Comparison of ENCODE assay signal across 1 cellular context in the genomic region with DNA sequence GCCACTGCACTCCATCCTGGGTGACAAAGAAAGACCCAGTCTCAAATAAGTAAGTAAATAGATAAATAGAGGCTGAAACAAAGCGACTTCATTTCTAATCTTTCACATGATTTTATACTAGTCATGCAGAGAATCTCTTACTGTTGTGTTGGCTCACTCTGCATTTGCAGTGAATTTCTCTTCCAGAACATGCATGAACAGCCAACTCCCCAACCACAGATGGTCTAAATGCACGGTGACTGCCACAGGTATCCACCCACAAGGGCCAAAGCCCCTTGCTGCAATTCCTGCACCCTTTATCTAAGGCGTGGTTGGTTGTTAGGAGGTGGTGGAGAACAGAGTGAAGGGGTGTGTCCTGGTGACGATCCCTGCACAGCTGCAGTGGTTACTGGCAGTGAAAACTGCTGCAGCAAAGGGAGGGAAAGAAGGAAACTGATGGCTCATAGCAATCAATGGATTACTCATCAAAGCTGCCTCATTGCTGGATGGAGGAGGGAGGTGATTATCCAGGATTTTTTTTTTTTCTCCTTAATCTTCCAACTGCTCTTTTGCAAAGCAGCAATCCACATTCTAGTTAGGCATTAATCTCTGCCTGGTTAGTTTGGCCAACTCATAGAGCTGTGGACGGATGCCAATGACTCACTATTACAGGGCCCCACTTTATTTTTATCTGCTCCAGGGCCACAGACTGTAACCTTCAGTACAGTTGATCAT.
A peak's percentile ranks its signal among the peaks of the same experiment; 100 is the strongest.
TF ChIP-seq lines count a peak whose summit lies in the region.

No MANE protein-coding gene starts in this region.

TF ChIP-seq in SK-N-SH, 30 proteins besides CTCF, POLR2A, EP300 and RAD21 (continued from another document):
- TF ChIP-seq, protein P1, sequence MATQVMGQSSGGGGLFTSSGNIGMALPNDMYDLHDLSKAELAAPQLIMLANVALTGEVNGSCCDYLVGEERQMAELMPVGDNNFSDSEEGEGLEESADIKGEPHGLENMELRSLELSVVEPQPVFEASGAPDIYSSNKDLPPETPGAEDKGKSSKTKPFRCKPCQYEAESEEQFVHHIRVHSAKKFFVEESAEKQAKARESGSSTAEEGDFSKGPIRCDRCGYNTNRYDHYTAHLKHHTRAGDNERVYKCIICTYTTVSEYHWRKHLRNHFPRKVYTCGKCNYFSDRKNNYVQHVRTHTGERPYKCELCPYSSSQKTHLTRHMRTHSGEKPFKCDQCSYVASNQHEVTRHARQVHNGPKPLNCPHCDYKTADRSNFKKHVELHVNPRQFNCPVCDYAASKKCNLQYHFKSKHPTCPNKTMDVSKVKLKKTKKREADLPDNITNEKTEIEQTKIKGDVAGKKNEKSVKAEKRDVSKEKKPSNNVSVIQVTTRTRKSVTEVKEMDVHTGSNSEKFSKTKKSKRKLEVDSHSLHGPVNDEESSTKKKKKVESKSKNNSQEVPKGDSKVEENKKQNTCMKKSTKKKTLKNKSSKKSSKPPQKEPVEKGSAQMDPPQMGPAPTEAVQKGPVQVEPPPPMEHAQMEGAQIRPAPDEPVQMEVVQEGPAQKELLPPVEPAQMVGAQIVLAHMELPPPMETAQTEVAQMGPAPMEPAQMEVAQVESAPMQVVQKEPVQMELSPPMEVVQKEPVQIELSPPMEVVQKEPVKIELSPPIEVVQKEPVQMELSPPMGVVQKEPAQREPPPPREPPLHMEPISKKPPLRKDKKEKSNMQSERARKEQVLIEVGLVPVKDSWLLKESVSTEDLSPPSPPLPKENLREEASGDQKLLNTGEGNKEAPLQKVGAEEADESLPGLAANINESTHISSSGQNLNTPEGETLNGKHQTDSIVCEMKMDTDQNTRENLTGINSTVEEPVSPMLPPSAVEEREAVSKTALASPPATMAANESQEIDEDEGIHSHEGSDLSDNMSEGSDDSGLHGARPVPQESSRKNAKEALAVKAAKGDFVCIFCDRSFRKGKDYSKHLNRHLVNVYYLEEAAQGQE (IDR thresholded peaks at IDR 0.05; ENCODE audit: low read depth, low read length): peak; percentile 39; the same call in 1 of the 2 replicates
- TF ChIP-seq GATA2 (CRISPR knock-in tag; IDR thresholded peaks at IDR 0.05) (no peak), NFIC (IDR thresholded peaks at IDR 0.05; ENCODE audit: borderline replicate concordance) (peak; percentile 97), TAF1 (IDR thresholded peaks at IDR 0.05; ENCODE audit: borderline replicate concordance, low read depth, low read length) (no peak), YY1 (IDR thresholded peaks at IDR 0.05; ENCODE audit: low read depth) (no peak)
- TF ChIP-seq, protein P2, sequence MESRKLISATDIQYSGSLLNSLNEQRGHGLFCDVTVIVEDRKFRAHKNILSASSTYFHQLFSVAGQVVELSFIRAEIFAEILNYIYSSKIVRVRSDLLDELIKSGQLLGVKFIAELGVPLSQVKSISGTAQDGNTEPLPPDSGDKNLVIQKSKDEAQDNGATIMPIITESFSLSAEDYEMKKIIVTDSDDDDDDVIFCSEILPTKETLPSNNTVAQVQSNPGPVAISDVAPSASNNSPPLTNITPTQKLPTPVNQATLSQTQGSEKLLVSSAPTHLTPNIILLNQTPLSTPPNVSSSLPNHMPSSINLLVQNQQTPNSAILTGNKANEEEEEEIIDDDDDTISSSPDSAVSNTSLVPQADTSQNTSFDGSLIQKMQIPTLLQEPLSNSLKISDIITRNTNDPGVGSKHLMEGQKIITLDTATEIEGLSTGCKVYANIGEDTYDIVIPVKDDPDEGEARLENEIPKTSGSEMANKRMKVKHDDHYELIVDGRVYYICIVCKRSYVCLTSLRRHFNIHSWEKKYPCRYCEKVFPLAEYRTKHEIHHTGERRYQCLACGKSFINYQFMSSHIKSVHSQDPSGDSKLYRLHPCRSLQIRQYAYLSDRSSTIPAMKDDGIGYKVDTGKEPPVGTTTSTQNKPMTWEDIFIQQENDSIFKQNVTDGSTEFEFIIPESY (IDR thresholded peaks at IDR 0.05; ENCODE audit: borderline replicate concordance, low read depth): 0 out of 2 replicates have a peak, but pooled peaks have one; percentile 44
- TF ChIP-seq, protein P3, sequence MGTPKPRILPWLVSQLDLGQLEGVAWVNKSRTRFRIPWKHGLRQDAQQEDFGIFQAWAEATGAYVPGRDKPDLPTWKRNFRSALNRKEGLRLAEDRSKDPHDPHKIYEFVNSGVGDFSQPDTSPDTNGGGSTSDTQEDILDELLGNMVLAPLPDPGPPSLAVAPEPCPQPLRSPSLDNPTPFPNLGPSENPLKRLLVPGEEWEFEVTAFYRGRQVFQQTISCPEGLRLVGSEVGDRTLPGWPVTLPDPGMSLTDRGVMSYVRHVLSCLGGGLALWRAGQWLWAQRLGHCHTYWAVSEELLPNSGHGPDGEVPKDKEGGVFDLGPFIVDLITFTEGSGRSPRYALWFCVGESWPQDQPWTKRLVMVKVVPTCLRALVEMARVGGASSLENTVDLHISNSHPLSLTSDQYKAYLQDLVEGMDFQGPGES (IDR thresholded peaks at IDR 0.05; ENCODE audit: low read depth, low read length): no peak
TF ChIP-seq in SK-N-SH: peak in this region for 14.
